Comparison of ENCODE assay signal across 7 cellular contexts in genomic region chr17:42517516-42517915, GRCh38. TPM values are rescaled to one million over a fixed set of nuclear protein-coding genes. Genes with fewer than 3 reads are reported as not detected.
DNase-seq lines count a peak whose midpoint lies in the region; ATAC-seq and TF ChIP-seq lines count a peak whose summit lies in the region.

No MANE protein-coding gene starts in this region.

- no peaks in the 10 kb centered on the region for H3K36me3 ChIP-seq in mammary epithelial cell (ENCODE audit: insufficient read depth, low read length)
- H3K36me3 ChIP-seq in kidney epithelial cell (ENCODE audit: control insufficient read depth, insufficient read depth, low read length), result no peaks in the 10 kb centered on the region

- CTCF ChIA-PET in mammary epithelial cell (lab: Charles Lee; ENCODE audit: low non-redundant PET), result interaction anchor here (0.5 to 0.8 kb wide), 6 partner anchors 10 to 333 kb away, joined by 3 to 10 read pairs (median 4); partner anchors contain the start of gene STAT3

- H3K27ac ChIP-seq in mammary epithelial cell (ENCODE audit: insufficient read depth, low read depth, low read length), result no peak overlapping the region

- BruUV-seq in mammary epithelial cell (replicated peaks; lab: Mats Ljungman, UMichigan), result no TSS peak

- DNase-seq in NCI-H2171 treated with DMSO at 0.1 percent for 48 hours (lab: John Stamatoyannopoulos, UW) (peak; percentile 65), mammary epithelial cell (peak; percentile 75), kidney epithelial cell (ENCODE audit: low read depth) (no peak)
- DNase-seq in activated CD4-positive, CD25-positive, alpha-beta regulatory T cell (lab: John Stamatoyannopoulos, UW), result peak; percentile 54 to 80 (median 65)
- DNase-seq in stimulated activated CD4-positive, alpha-beta T cell treated with anti-CD3 and anti-CD28 coated beads, Interleukin-15, amount 100 ng/mL, for 48 hours (ENCODE audit: low read depth in 2 of 2), result peak; percentile 58 to 74

- intact Hi-C loops in mammary epithelial cell (cut with micrococcal nuclease), result loop anchor here (1.0 to 5.0 kb wide), 5 partner anchors 78 to 195 kb away; partner anchors contain the start of gene STAT3

- H2AFZ ChIP-seq in mammary epithelial cell (ENCODE audit: low read depth, low read length), result no peak overlapping the region

- ATAC-seq in GM21447 (IDR thresholded peaks at IDR 0.05; ENCODE audit: unreplicated experiment), result no peak

- no peaks in the 10 kb centered on the region for H3K79me2 ChIP-seq in mammary epithelial cell (ENCODE audit: insufficient read depth, low read length)

- dilution Hi-C loops in mammary epithelial cell (cut with HindIII; ENCODE audit: low sequenced_read_pairs), result no loop called here

- WGBS in mammary epithelial cell (ENCODE audit: low coverage, missing lambda C conversion rate), result 0% methylated on average over 7 of the region's 9 CpGs

- H3K4me2 ChIP-seq in mammary epithelial cell (ENCODE audit: insufficient read depth, low read depth, low read length), result no peak overlapping the region

- H3K9me3 ChIP-seq in mammary epithelial cell (replicated peaks; ENCODE audit: insufficient read depth, low read length), result no peaks in the 10 kb centered on the region

- H3K9ac ChIP-seq in mammary epithelial cell (ENCODE audit: insufficient read depth, low read length), result no peak overlapping the region

- H3K4me1 ChIP-seq in mammary epithelial cell (ENCODE audit: insufficient read depth, low read length), result peaks cover 44% of the 10 kb centered on the region

- H3K27me3 ChIP-seq in mammary epithelial cell (ENCODE audit: insufficient read depth, low read length) (no peaks in the 10 kb centered on the region), kidney epithelial cell (ENCODE audit: control insufficient read depth, insufficient read depth, low read length) (no peaks in the 10 kb centered on the region)

- H3K4me3 ChIP-seq in mammary epithelial cell (replicated peaks in 1 of 3; ENCODE audit: insufficient read depth in 1 of 3, low read depth in 2 of 3, low read length in 3 of 3) (no peak overlapping the region), kidney epithelial cell (ENCODE audit: low read depth, low read length) (no peak overlapping the region)

- no peaks in the 10 kb centered on the region for H4K20me1 ChIP-seq in mammary epithelial cell (ENCODE audit: insufficient read depth, low read length)

- in situ Hi-C loops in mammary epithelial cell (cut with MboI; ENCODE audit: low sequenced_read_pairs in 2 of 2), result no loop called here

- TF ChIP-seq CTCF in GM12874 (IDR thresholded peaks at IDR 0.05; ENCODE audit: insufficient read depth, low read depth, low read length), result peak; percentile 91
- peak; percentile 92 to 98 for TF ChIP-seq CTCF in mammary epithelial cell (conservative IDR thresholded peaks at IDR 0.05 in 1 of 2, IDR thresholded peaks at IDR 0.05 in 1 of 2; ENCODE audit: extremely low read depth in 1 of 2, insufficient read depth in 1 of 2, low read depth in 1 of 2, low read length in 2 of 2)
- TF ChIP-seq CTCF in kidney epithelial cell (IDR thresholded peaks at IDR 0.05; ENCODE audit: insufficient read depth, low read length, poor library complexity, severe bottlenecking), result peak; percentile 90

RNA-seq across cellular contexts. Expression of gene NAGLU, which starts 18.5 kb away (rescaled TPM):
- total RNA-seq in mammary epithelial cell, result 10 to 100 TPM; 22.7 to 25.2 TPM
- 17.5 TPM for polyA plus RNA-seq in mammary epithelial cell
- polyA minus RNA-seq in mammary epithelial cell, result 28.6 TPM
- 46.2 and 49.2 TPM in 2 replicates for total RNA-seq in kidney epithelial cell

RNA-seq across cellular contexts. Expression of gene HSD17B1, which starts 35.2 kb away (rescaled TPM):
- total RNA-seq in mammary epithelial cell (10 to 100 TPM; 19.3 to 23.8 TPM), kidney epithelial cell (0.34 and 1.8 TPM in 2 replicates)
- 5.8 TPM for polyA plus RNA-seq in mammary epithelial cell
- polyA minus RNA-seq in mammary epithelial cell, result 0.16 TPM

RNA-seq across cellular contexts. Expression of gene COASY, which starts 44.4 kb away (rescaled TPM):
- total RNA-seq in mammary epithelial cell, result 10 to 100 TPM; 26.0 to 90.1 TPM
- 61.1 TPM for polyA plus RNA-seq in mammary epithelial cell
- 92.7 TPM for polyA minus RNA-seq in mammary epithelial cell
- total RNA-seq in kidney epithelial cell, result 26.8 and 34.3 TPM in 2 replicates

RNA-seq across cellular contexts. Expression of gene MLX, which starts 49.4 kb away (rescaled TPM):
- total RNA-seq in mammary epithelial cell (10 to 100 TPM; 24.5 to 40.4 TPM), kidney epithelial cell (33.9 and 35.9 TPM in 2 replicates)
- 49.3 TPM for polyA plus RNA-seq in mammary epithelial cell
- 26.6 TPM for polyA minus RNA-seq in mammary epithelial cell

RNA-seq across cellular contexts. Expression of gene ATP6V0A1, which starts 58.8 kb away (rescaled TPM):
- 100 to 1,000 TPM in 1 of 2 donors, 10 to 100 TPM in 1; 57.0 to 102 TPM for total RNA-seq in mammary epithelial cell
- 31.5 TPM for polyA plus RNA-seq in mammary epithelial cell
- 149 TPM for polyA minus RNA-seq in mammary epithelial cell
- 43.9 and 46.4 TPM in 2 replicates for total RNA-seq in kidney epithelial cell
